ENCODE assay signal across 18 cellular contexts in the genomic region with DNA sequence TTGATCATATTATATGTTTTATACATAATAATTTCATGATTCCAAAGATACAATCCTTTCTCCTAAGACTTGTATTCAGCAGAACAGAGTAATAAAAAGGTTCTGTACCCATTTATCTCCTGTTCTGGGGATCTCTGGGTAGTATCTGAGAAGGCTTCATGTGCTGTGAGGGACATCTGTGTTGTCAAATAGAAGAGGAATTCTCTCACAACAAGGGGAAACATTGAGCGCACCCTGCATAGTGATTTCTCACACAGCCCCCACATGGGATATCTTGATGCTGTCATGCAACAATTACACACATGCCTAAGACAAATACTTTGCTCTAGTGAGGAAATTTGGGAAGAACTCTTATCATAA.
A peak's percentile ranks its signal among the peaks of the same experiment; 100 is the strongest.
DNase-seq lines count a peak whose midpoint lies in the region; ATAC-seq, FAIRE-seq and TF ChIP-seq lines count a peak whose summit lies in the region.
"Had no signal": no experiment of that assay in that cellular context is flagged by ENCODE, and none has a peak within 500 bp of the region (broad histone marks: within the 10 kb centered on the region; RNA-seq: fewer than 3 reads in every experiment).

No MANE protein-coding gene starts in this region.

- no peak overlapping the region for H2AFZ ChIP-seq in HepG2 (ENCODE audit: low read length)

- in situ Hi-C loops in HepG2 (cut with HindIII; ENCODE audit: extremely low pct_ligation_motif_present, low pct_unique_long_range_greater_than_20kb) = no loop called here

- H3K9me3 Mint-ChIP-seq in nephron = no peaks in the 10 kb centered on the region
- no peaks in the 10 kb centered on the region for H3K9me3 Mint-ChIP-seq in activated naive CD4-positive, alpha-beta T cell treated with anti-CD3 and anti-CD28 coated beads, Interleukin-2, amount 50 U/mL, for 72 hours
- H3K9me3 Mint-ChIP-seq: CD8-positive, alpha-beta T cell; HFFc6 had no signal

- H3K4me1 Mint-ChIP-seq in nephron = peaks cover 34% of the 10 kb centered on the region

- H3K4me1 ChIP-seq in HepG2 (ENCODE audit: insufficient read depth, low read length) (peaks cover 47% of the 10 kb centered on the region), right lobe of liver (peaks cover 0 to 4% (median 0%) of the 10 kb centered on the region in 4 donors), tibial nerve (peaks cover 0 to 38% (median 18%) of the 10 kb centered on the region in 4 donors), foreskin keratinocyte (no peaks in the 10 kb centered on the region)

- DNase-seq in HepG2 (ENCODE audit: low spot score) (no peak), right lobe of liver (no peak), tibial nerve (ENCODE audit: low spot score in 2 of 2) (no peak), foreskin keratinocyte (no peak)
- no peak for DNase-seq in activated naive CD4-positive, alpha-beta T cell treated with anti-CD3 and anti-CD28 coated beads, Interleukin-2, amount 50 U/mL, for 72 hours (ENCODE audit: low spot score in 2 of 2)
- no peak for DNase-seq in activated naive CD4-positive, alpha-beta T cell (lab: John Stamatoyannopoulos, UW)
- DNase-seq: 8988T; CD8-positive, alpha-beta T cell; HFFc6; MG63; NCI-H1092; NCI-H146; NCI-H2081 treated with DMSO at 0.1 percent for 48 hours; Peyer's patch; Right ventricle myocardium superior had no signal

- TF ChIP-seq POLR2A in HepG2 (IDR thresholded peaks at IDR 0.05; ENCODE audit: insufficient read depth in 1 of 2, low read depth in 2 of 2, low read length in 2 of 2) (no peak), right lobe of liver (IDR thresholded peaks at IDR 0.05) (no peak), tibial nerve (IDR thresholded peaks at IDR 0.05) (no peak)

- no peak for FAIRE-seq in HepG2 (lab: Jason Lieb, UNC)
- FAIRE-seq: H54 had no signal

- TF ChIP-seq CTCF in HepG2 (CRISPR knock-in tag; IDR thresholded peaks at IDR 0.05) (no peak), right lobe of liver (IDR thresholded peaks at IDR 0.05) (no peak), nephron (IDR thresholded peaks at IDR 0.05; ENCODE audit: unreplicated experiment in 3 of 3) (no peak), tibial nerve (IDR thresholded peaks at IDR 0.05) (no peak), foreskin keratinocyte (conservative IDR thresholded peaks at IDR 0.05) (no peak)

- peaks cover 6% of the 10 kb centered on the region for H3K79me2 ChIP-seq in HepG2 (ENCODE audit: insufficient read depth, low read length)

- H4K20me1 ChIP-seq in HepG2 (ENCODE audit: insufficient read depth, low read length) = no peaks in the 10 kb centered on the region

- peak overlapping the region; percentile 42 to 75 (median 60) for H3K27ac Mint-ChIP-seq in nephron
- H3K27ac Mint-ChIP-seq in activated naive CD4-positive, alpha-beta T cell treated with anti-CD3 and anti-CD28 coated beads, Interleukin-2, amount 50 U/mL, for 72 hours = no peak overlapping the region
- H3K27ac Mint-ChIP-seq: CD8-positive, alpha-beta T cell; HFFc6 had no signal

- H3K36me3 ChIP-seq in HepG2 (replicated peaks in 1 of 2; ENCODE audit: control insufficient read depth in 1 of 2, insufficient read depth in 2 of 2, low read length in 2 of 2) (peaks cover 12 to 26% of the 10 kb centered on the region in 2 experiments; a peak in 4 of 5 replicates), right lobe of liver (peaks cover 0 to 5% (median 2%) of the 10 kb centered on the region in 4 donors), tibial nerve (no peaks in the 10 kb centered on the region)
- H3K36me3 ChIP-seq: MG63 had no signal

- CTCF ChIA-PET in HepG2 (lab: Yijun Ruan, JAX; ENCODE audit: low intra/inter-chr PET ratio, low total read pairs) = no interaction called here

- no peak for TF ChIP-seq RAD21 in HepG2 (CRISPR knock-in tag; IDR thresholded peaks at IDR 0.05)

- H3K36me3 Mint-ChIP-seq in nephron (ENCODE audit: low read depth) = peaks cover 13% of the 10 kb centered on the region
- no peaks in the 10 kb centered on the region for H3K36me3 Mint-ChIP-seq in activated naive CD4-positive, alpha-beta T cell treated with anti-CD3 and anti-CD28 coated beads, Interleukin-2, amount 50 U/mL, for 72 hours

- H3K27ac ChIP-seq in HepG2 (ENCODE audit: extremely low read length, insufficient read depth, low read length) = no peak overlapping the region
- H3K27ac ChIP-seq in right lobe of liver = no peak overlapping the region
- H3K27ac ChIP-seq in cingulate gyrus (ENCODE audit: low read depth, low read length) = peak overlapping the region; percentile 86
- peak overlapping the region; percentile 29 to 87 (median 70) for H3K27ac ChIP-seq in tibial nerve
- no peak overlapping the region for H3K27ac ChIP-seq in foreskin keratinocyte
- H3K27ac ChIP-seq: Peyer's patch had no signal

- 93% methylated on average over 1 of the region's 1 CpG for WGBS in HepG2 (ENCODE audit: low lambda C conversion rate)
- WGBS in right lobe of liver (ENCODE audit: insufficient coverage, low coverage, low lambda C conversion rate, missing lambda C conversion rate) = no CpG with 5 or more reads among the region's 1 CpG
- 44 to 67% methylated on average over 1 of the region's 1 CpG for WGBS in tibial nerve, 2 donors

- H3K4me2 ChIP-seq in HepG2 (ENCODE audit: low read depth, low read length) = no peak overlapping the region

- H3K9me3 ChIP-seq in HepG2 (ENCODE audit: low read length) = no peaks in the 10 kb centered on the region
- no peaks in the 10 kb centered on the region for H3K9me3 ChIP-seq in right lobe of liver
- no peaks in the 10 kb centered on the region for H3K9me3 ChIP-seq in tibial nerve
- H3K9me3 ChIP-seq: MG63, Peyer's patch had no signal

- BruUV-seq in HepG2 (replicated peaks; lab: Mats Ljungman, UMichigan) = TSS peak; percentile 31

- H3K27me3 ChIP-seq in HepG2 (ENCODE audit: control insufficient read depth in 1 of 2, insufficient read depth in 2 of 2, low read length in 2 of 2) (no peaks in the 10 kb centered on the region), right lobe of liver (no peaks in the 10 kb centered on the region), tibial nerve (no peaks in the 10 kb centered on the region), foreskin keratinocyte (no peaks in the 10 kb centered on the region)
- H3K27me3 ChIP-seq: MG63, Peyer's patch had no signal

- intact Hi-C loops in HepG2 (cut with micrococcal nuclease; ENCODE audit: unreplicated experiment) = no loop called here
- intact Hi-C loops in right lobe of liver (cut with DNase I) = no loop called here

- ATAC-seq in HepG2 = no peak
- ATAC-seq in right lobe of liver = no peak
- no peak for ATAC-seq in activated naive CD4-positive, alpha-beta T cell treated with anti-CD3 and anti-CD28 coated beads, Interleukin-2, amount 50 U/mL, for 72 hours
- ATAC-seq in foreskin keratinocyte = no peak
- ATAC-seq: CD8-positive, alpha-beta T cell had no signal

- H3K4me3 ChIP-seq in HepG2 (replicated peaks in 1 of 3; ENCODE audit: insufficient read depth in 1 of 3, low read depth in 2 of 3, low read length in 3 of 3) (no peak overlapping the region), right lobe of liver (no peak overlapping the region), tibial nerve (no peak overlapping the region)
- H3K4me3 ChIP-seq: MG63, Peyer's patch had no signal

- no peak for TF ChIP-seq EP300 in HepG2 (IDR thresholded peaks at IDR 0.05; ENCODE audit: low read depth in 2 of 2, low read length in 2 of 2)
- no peak for TF ChIP-seq EP300 in HepG2 (CRISPR knock-in tag; IDR thresholded peaks at IDR 0.05; ENCODE audit: borderline replicate concordance)
- TF ChIP-seq EP300 in tibial nerve (IDR thresholded peaks at IDR 0.05) = no peak

- POLR2A ChIA-PET in HepG2 (lab: Yijun Ruan, JAX) = no interaction called here

- no peak overlapping the region for H3K9ac ChIP-seq in HepG2 (ENCODE audit: insufficient read depth, low read depth, low read length)

- H3K4me3 Mint-ChIP-seq in nephron = no peak overlapping the region
- H3K4me3 Mint-ChIP-seq: CD8-positive, alpha-beta T cell; HFFc6 had no signal

- no peaks in the 10 kb centered on the region for H3K27me3 Mint-ChIP-seq in nephron (ENCODE audit: low read depth)

TF ChIP-seq in HepG2, 621 proteins besides CTCF, POLR2A, EP300 and RAD21:
- TF ChIP-seq RBM22 (optimal IDR thresholded peaks at IDR 0.05; ENCODE audit: low read length) = peak; percentile 44
- TF ChIP-seq, protein P1, sequence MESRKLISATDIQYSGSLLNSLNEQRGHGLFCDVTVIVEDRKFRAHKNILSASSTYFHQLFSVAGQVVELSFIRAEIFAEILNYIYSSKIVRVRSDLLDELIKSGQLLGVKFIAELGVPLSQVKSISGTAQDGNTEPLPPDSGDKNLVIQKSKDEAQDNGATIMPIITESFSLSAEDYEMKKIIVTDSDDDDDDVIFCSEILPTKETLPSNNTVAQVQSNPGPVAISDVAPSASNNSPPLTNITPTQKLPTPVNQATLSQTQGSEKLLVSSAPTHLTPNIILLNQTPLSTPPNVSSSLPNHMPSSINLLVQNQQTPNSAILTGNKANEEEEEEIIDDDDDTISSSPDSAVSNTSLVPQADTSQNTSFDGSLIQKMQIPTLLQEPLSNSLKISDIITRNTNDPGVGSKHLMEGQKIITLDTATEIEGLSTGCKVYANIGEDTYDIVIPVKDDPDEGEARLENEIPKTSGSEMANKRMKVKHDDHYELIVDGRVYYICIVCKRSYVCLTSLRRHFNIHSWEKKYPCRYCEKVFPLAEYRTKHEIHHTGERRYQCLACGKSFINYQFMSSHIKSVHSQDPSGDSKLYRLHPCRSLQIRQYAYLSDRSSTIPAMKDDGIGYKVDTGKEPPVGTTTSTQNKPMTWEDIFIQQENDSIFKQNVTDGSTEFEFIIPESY (CRISPR knock-in tag; IDR thresholded peaks at IDR 0.05) = no peak
- TF ChIP-seq HDAC6 (IDR thresholded peaks at IDR 0.05; ENCODE audit: low read depth, low read length) = no peak

Comparison
In these comparisons a context has a peak if more than half of its experiments do, and no peak if none do; other contexts are left out.
1. H3K27ac ChIP-seq: peak in cingulate gyrus (single experiment) and tibial nerve (4 of 4); none in HepG2 (single experiment), right lobe of liver (0 of 3) and foreskin keratinocyte (single experiment).
2. H3K27ac Mint-ChIP-seq: peak in nephron (3 of 3); none in activated naive CD4-positive, alpha-beta T cell treated with anti-CD3 and anti-CD28 coated beads, Interleukin-2, amount 50 U/mL, for 72 hours (0 of 2).